In the genomic region with DNA sequence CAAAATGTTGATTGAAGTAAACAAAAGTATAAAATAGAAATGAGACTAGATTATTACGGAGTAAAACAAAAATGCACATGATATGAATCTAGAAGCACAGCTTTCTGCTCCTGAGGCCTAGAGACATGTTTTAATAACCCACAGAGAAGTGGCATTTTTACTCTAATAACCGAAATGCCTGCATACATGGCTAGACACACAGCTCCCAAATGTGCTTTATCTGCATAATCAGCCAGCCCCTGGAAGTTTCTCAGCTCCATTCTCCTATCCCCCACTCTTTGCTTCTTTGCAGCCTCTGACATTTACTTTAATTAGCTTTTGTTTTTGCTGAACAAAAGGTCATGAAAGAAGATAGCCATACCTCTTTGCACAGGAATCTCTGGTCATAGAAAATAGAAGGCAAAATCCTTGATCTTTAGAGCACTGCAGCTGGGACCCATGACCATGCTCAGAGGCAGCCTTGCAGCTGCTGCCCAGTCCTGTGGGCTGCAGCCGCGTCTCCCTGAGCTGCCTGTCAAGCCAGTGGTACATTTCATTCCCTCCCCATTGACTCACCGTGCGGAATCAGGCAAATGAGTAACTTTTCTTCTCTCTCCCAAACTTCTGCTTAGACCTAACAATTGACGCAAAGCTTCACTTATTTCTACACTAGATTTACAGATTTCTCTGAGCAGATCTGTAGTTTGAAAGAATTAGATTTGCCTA, we compare ENCODE assay signal across 1 cellular context.
TF ChIP-seq lines count a peak whose summit lies in the region.

A gene (minus strand): TSS at position 501 of the 705 bp plus-strand sequence. CDS start 8,067 bp downstream, outside the sequence.

TF ChIP-seq in SK-N-SH treated with all-trans-retinoic acid at 6 μM for 48 hours, 23 proteins besides CTCF, POLR2A, EP300 and RAD21 (continued from another document):
- TF ChIP-seq, protein P1, sequence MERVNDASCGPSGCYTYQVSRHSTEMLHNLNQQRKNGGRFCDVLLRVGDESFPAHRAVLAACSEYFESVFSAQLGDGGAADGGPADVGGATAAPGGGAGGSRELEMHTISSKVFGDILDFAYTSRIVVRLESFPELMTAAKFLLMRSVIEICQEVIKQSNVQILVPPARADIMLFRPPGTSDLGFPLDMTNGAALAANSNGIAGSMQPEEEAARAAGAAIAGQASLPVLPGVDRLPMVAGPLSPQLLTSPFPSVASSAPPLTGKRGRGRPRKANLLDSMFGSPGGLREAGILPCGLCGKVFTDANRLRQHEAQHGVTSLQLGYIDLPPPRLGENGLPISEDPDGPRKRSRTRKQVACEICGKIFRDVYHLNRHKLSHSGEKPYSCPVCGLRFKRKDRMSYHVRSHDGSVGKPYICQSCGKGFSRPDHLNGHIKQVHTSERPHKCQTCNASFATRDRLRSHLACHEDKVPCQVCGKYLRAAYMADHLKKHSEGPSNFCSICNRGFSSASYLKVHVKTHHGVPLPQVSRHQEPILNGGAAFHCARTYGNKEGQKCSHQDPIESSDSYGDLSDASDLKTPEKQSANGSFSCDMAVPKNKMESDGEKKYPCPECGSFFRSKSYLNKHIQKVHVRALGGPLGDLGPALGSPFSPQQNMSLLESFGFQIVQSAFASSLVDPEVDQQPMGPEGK (CRISPR knock-in tag; IDR thresholded peaks at IDR 0.05; ENCODE audit: borderline replicate concordance) = no peak
- TF ChIP-seq ZC3H10 (CRISPR knock-in tag; IDR thresholded peaks at IDR 0.05) = no peak
- TF ChIP-seq ZFP3 (CRISPR knock-in tag; IDR thresholded peaks at IDR 0.05) = no peak
